Comparison of ENCODE assay signal across 8 cellular contexts in the genomic region with DNA sequence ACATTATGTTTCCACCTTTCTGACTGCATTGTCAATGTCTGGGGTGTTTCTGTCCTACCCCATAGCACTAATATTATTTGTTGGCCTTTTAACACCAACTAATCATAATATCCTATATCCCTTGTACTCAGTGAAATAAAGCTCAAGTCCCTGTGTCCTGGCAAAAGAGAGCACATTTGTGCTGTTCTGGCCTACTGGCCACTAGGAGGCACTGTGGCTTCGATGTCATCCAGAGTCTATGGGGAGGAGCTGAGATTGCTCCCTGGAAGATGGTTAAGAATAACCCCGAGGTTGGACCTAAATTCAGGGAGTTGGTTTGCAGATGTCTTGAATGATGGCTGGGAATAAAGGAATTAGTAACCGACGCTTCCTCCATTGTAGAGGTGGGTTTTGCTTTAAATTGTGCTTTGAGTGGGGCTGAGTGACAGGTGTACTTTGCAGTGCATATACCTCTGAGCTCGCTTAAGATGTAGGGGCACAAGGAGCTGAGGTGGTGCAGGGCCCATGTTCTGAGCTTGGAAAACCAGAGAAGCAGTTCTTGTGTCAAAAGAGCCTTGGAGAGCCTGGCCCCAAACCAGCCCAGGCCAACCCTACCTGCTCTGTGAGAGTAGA.
A peak's percentile ranks its signal among the peaks of the same experiment; 100 is the strongest.
DNase-seq lines count a peak whose midpoint lies in the region; ATAC-seq and TF ChIP-seq lines count a peak whose summit lies in the region.

No MANE protein-coding gene starts in this region.

- H3K9me3 ChIP-seq in tibial nerve = no peaks in the 10 kb centered on the region

- WGBS in tibial nerve, 2 donors = 39 to 45% methylated on average over 5 of the region's 5 CpGs

- TF ChIP-seq EP300 in tibial nerve (IDR thresholded peaks at IDR 0.05) = no peak

- H3K4me1 Mint-ChIP-seq in T-helper 2 cell treated with Interferon-gamma antibody and Interleukin-4, amounts not matched to agents 5 μg/mL and 100 μg/mL, for 36 hours (ENCODE audit: low read depth) = peaks cover 13% of the 10 kb centered on the region

- H3K4me3 ChIP-seq in cardiac fibroblast (replicated peaks in 1 of 2; ENCODE audit: low read depth in 2 of 2, low read length in 2 of 2) (no peak overlapping the region), tibial nerve (no peak overlapping the region)

- TF ChIP-seq CTCF in GM20000 (IDR thresholded peaks at IDR 0.05; ENCODE audit: extremely low read depth, missing control alignments) (peak; percentile 71), cardiac fibroblast (IDR thresholded peaks at IDR 0.05; ENCODE audit: low read depth, low read length) (peak; percentile 80), tibial nerve (IDR thresholded peaks at IDR 0.05) (peak in 2 of 5 experiments; percentile 19 to 46)

- H3K27me3 ChIP-seq in tibial nerve = peaks cover 0 to 3% of the 10 kb centered on the region in 2 donors

- H3K27me3 Mint-ChIP-seq in T-helper 2 cell treated with Interferon-gamma antibody and Interleukin-4, amounts not matched to agents 5 μg/mL and 100 μg/mL, for 36 hours (ENCODE audit: low read depth) = peaks cover 11% of the 10 kb centered on the region

- no peaks in the 10 kb centered on the region for H3K9me3 Mint-ChIP-seq in T-helper 2 cell treated with Interferon-gamma antibody and Interleukin-4, amounts not matched to agents 5 μg/mL and 100 μg/mL, for 36 hours

- H3K4me3 Mint-ChIP-seq in T-helper 2 cell treated with Interferon-gamma antibody and Interleukin-4, amounts not matched to agents 5 μg/mL and 100 μg/mL, for 36 hours = peak overlapping the region; percentile 25

- H3K36me3 ChIP-seq in tibial nerve = no peaks in the 10 kb centered on the region

- peaks cover 0 to 6% (median 0%) of the 10 kb centered on the region in 4 donors for H3K4me1 ChIP-seq in tibial nerve

- peak overlapping the region; percentile 9 for H3K27ac Mint-ChIP-seq in T-helper 2 cell treated with Interferon-gamma antibody and Interleukin-4, amounts not matched to agents 5 μg/mL and 100 μg/mL, for 36 hours

- H3K27ac ChIP-seq in tibial nerve = no peak overlapping the region

- ATAC-seq in HG03520 (IDR thresholded peaks at IDR 0.05; ENCODE audit: unreplicated experiment) = peak; percentile 91

- DNase-seq in ELF-1 (ENCODE audit: low read depth, low spot score) = peak; percentile 62
- DNase-seq in GM20000 (ENCODE audit: low spot score) = peak; percentile 67
- DNase-seq in T-helper 2 cell treated with Interferon-gamma antibody and Interleukin-4, amounts not matched to agents 5 μg/mL and 100 μg/mL, for 36 hours (ENCODE audit: low spot score) = peak; percentile 24
- peak; percentile 54 to 82 for DNase-seq in cardiac fibroblast (ENCODE audit: low read depth in 2 of 2)
- peak; percentile 3 for DNase-seq in midbrain (lab: John Stamatoyannopoulos, UW)
- DNase-seq in epidermal melanocyte (ENCODE audit: insufficient read length, low spot score) = no peak
- no peak for DNase-seq in tibial nerve (ENCODE audit: low spot score in 2 of 2)

- no peak for TF ChIP-seq POLR2A in tibial nerve (IDR thresholded peaks at IDR 0.05)

- H3K36me3 Mint-ChIP-seq in T-helper 2 cell treated with Interferon-gamma antibody and Interleukin-4, amounts not matched to agents 5 μg/mL and 100 μg/mL, for 36 hours (ENCODE audit: low read depth) = no peaks in the 10 kb centered on the region

Comparison
In these comparisons a context has a peak if more than half of its experiments do, and no peak if none do; other contexts are left out.
1. DNase-seq: peak in ELF-1 (single experiment), GM20000 (single experiment), T-helper 2 cell treated with Interferon-gamma antibody and Interleukin-4, amounts not matched to agents 5 μg/mL and 100 μg/mL, for 36 hours (single experiment), cardiac fibroblast (2 of 2) and midbrain (single experiment); none in epidermal melanocyte (single experiment) and tibial nerve (0 of 2).